17 cellular contexts compared by ENCODE assay signal in the genomic region with DNA sequence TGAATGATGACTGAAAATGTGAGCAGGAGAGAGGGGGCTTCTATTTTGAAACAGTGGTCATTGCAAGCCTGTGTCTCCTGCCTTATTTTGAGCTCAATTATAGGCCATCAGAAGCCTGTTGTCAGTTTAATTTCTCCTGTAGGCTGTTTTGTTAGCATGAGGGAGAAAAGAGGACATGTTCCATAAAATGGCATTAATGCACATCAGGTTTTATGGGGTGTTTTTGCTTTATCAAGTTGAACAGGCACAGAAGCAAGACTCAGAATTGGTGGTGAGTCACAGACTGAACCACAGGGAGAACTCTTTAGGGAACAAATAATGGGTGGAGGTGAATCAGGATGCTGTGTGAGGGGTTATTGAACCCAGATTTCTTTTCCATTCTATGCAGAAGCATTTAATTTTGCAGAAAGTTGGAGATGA.
DNase-seq lines count a peak whose midpoint lies in the region; ATAC-seq, FAIRE-seq and TF ChIP-seq lines count a peak whose summit lies in the region.
"Had no signal": no experiment of that assay in that cellular context is flagged by ENCODE, and none has a peak within 500 bp of the region (broad histone marks: within the 10 kb centered on the region; RNA-seq: fewer than 3 reads in every experiment).

No MANE protein-coding gene starts in this region.

- H3K23ac ChIP-seq in H9 (ENCODE audit: insufficient read length, low read depth, low read length): no peak overlapping the region

- H3K27ac ChIP-seq in smooth muscle cell (ENCODE audit: low read depth) (peak overlapping the region; percentile 74), H9 (ENCODE audit: insufficient read length, low read depth, low read length) (no peak overlapping the region), OCI-LY7 (ENCODE audit: low read depth, low read length, poor library complexity, severe bottlenecking) (no peak overlapping the region)
- H3K27ac ChIP-seq: BLaER1, psoas muscle had no signal

- no peak overlapping the region for H3K27ac Mint-ChIP-seq in H9
- H3K27ac Mint-ChIP-seq: activated naive CD8-positive, alpha-beta T cell treated with anti-CD3 and anti-CD28 coated beads, Interleukin-2, amount 10 ng/mL, durations not matched to agents 7 days and 5 days had no signal

- no peaks in the 10 kb centered on the region for H3K9me3 Mint-ChIP-seq in H9
- H3K9me3 Mint-ChIP-seq: activated naive CD8-positive, alpha-beta T cell treated with anti-CD3 and anti-CD28 coated beads, Interleukin-2, amount 10 ng/mL, durations not matched to agents 7 days and 5 days had no signal

- H3K36me3 Mint-ChIP-seq in H9 (ENCODE audit: insufficient read depth in 1 of 3, low read depth in 3 of 3): no peaks in the 10 kb centered on the region
- H3K36me3 Mint-ChIP-seq: activated naive CD8-positive, alpha-beta T cell treated with anti-CD3 and anti-CD28 coated beads, Interleukin-2, amount 10 ng/mL, durations not matched to agents 7 days and 5 days had no signal

- H4K91ac ChIP-seq in H9 (ENCODE audit: insufficient read length, low read depth, low read length): no peak overlapping the region

- no peak overlapping the region for H4K5ac ChIP-seq in H9 (ENCODE audit: insufficient read length, low read depth, low read length)

- no peaks in the 10 kb centered on the region for H3K79me1 ChIP-seq in H9 (ENCODE audit: insufficient read depth, low read depth, low read length, poor library complexity, severe bottlenecking)

- TF ChIP-seq POLR2A in H54 (IDR thresholded peaks at IDR 0.05; ENCODE audit: low read depth, low read length): no peak

- H3K36me3 ChIP-seq in adipocyte (ENCODE audit: control insufficient read depth, insufficient read depth, low read length, severe bottlenecking) (peaks cover 67% of the 10 kb centered on the region), smooth muscle cell (ENCODE audit: low read depth) (no peaks in the 10 kb centered on the region), OCI-LY7 (ENCODE audit: insufficient read depth, low read length) (no peaks in the 10 kb centered on the region)
- H3K36me3 ChIP-seq: BLaER1 had no signal

- H3F3A ChIP-seq in smooth muscle cell (ENCODE audit: low read depth): peaks cover 41% of the 10 kb centered on the region

- H3K9me2 ChIP-seq in OCI-LY7 (ENCODE audit: insufficient read depth, low read length): no peaks in the 10 kb centered on the region

- no peak for ATAC-seq in GM19023 (IDR thresholded peaks at IDR 0.05; ENCODE audit: unreplicated experiment)
- ATAC-seq in Right ventricle myocardium inferior: no peak
- ATAC-seq: left colon, psoas muscle had no signal

- no peak overlapping the region for H3K4me3 Mint-ChIP-seq in H9
- H3K4me3 Mint-ChIP-seq: activated naive CD8-positive, alpha-beta T cell treated with anti-CD3 and anti-CD28 coated beads, Interleukin-2, amount 10 ng/mL, durations not matched to agents 7 days and 5 days had no signal

- TF ChIP-seq CTCF in fibroblast of the aortic adventitia (IDR thresholded peaks at IDR 0.05; ENCODE audit: insufficient read depth, low read length) (no peak), smooth muscle cell (IDR thresholded peaks at IDR 0.05; ENCODE audit: borderline replicate concordance, insufficient read depth, poor library complexity, severe bottlenecking) (no peak), H9 (conservative IDR thresholded peaks at IDR 0.05) (no peak), OCI-LY7 (conservative IDR thresholded peaks at IDR 0.05; ENCODE audit: low read length) (no peak)

- no peak overlapping the region for H2BK12ac ChIP-seq in H9 (ENCODE audit: insufficient read length, low read depth, low read length)

- H4K8ac ChIP-seq in H9 (replicated peaks; ENCODE audit: insufficient read length, low read depth, low read length): no peak overlapping the region

- H2BK15ac ChIP-seq in H9 (ENCODE audit: low read depth, low read length): no peak overlapping the region

- CTCF ChIA-PET in OCI-LY7 (lab: Charles Lee; ENCODE audit: unreplicated experiment): no interaction called here

- no peak overlapping the region for H3K18ac ChIP-seq in H9 (ENCODE audit: insufficient read length, low read depth, low read length)

- H2BK120ac ChIP-seq in H9 (ENCODE audit: low read depth, low read length, poor library complexity, severe bottlenecking): no peak overlapping the region

- H3K27me3 ChIP-seq in adipocyte (replicated peaks; ENCODE audit: control insufficient read depth, insufficient read depth, low read length) (no peaks in the 10 kb centered on the region), smooth muscle cell (ENCODE audit: low read depth) (no peaks in the 10 kb centered on the region), H9 (ENCODE audit: insufficient read depth, low read length) (no peaks in the 10 kb centered on the region)
- H3K27me3 ChIP-seq: BLaER1 had no signal

- H3K4me1 ChIP-seq in adipocyte (ENCODE audit: control insufficient read depth, insufficient read depth, low read length): peaks cover 54% of the 10 kb centered on the region
- H3K4me1 ChIP-seq in smooth muscle cell (ENCODE audit: low read depth): peaks cover 25% of the 10 kb centered on the region
- H3K4me1 ChIP-seq in H9 (ENCODE audit: insufficient read depth, low read length): peaks cover 2% of the 10 kb centered on the region; the same call in 1 of the 2 replicates
- no peaks in the 10 kb centered on the region for H3K4me1 ChIP-seq in OCI-LY7 (ENCODE audit: insufficient read depth, low read length, poor library complexity, severe bottlenecking)
- H3K4me1 ChIP-seq: BLaER1 had no signal

- no peak overlapping the region for H2BK20ac ChIP-seq in H9 (ENCODE audit: low read depth, low read length, poor library complexity, severe bottlenecking)

- peaks cover 10 to 26% of the 10 kb centered on the region in 2 experiments for H3K4me1 Mint-ChIP-seq in H9
- H3K4me1 Mint-ChIP-seq: activated naive CD8-positive, alpha-beta T cell treated with anti-CD3 and anti-CD28 coated beads, Interleukin-2, amount 10 ng/mL, durations not matched to agents 7 days and 5 days had no signal

- H2AFZ ChIP-seq in smooth muscle cell (ENCODE audit: low read depth) (no peak overlapping the region), H9 (ENCODE audit: low read length) (no peak overlapping the region), OCI-LY7 (ENCODE audit: low read length) (no peak overlapping the region)

- peak overlapping the region; percentile 68 for H3K4me2 ChIP-seq in smooth muscle cell
- no peak overlapping the region for H3K4me2 ChIP-seq in H9 (ENCODE audit: insufficient read depth, insufficient read length, low read length)
- H3K4me2 ChIP-seq in OCI-LY7 (ENCODE audit: low read length): no peak overlapping the region
- H3K4me2 ChIP-seq: BLaER1 had no signal

- intact Hi-C loops in Right ventricle myocardium inferior (cut with DNase I) (loop anchor here (5.0 to 10.0 kb wide), 2 partner anchors 94 to 172 kb away; no protein-coding TSS in a partner anchor), OCI-LY7 (cut with micrococcal nuclease; ENCODE audit: unreplicated experiment) (no loop called here)

- POLR2A ChIA-PET in OCI-LY7 (lab: Charles Lee): no interaction called here

- FAIRE-seq in H54 (lab: Jason Lieb, UNC): no peak
- FAIRE-seq: endothelial cell of umbilical vein had no signal

- no TSS peak for BruUV-seq in OCI-LY7 (replicated peaks; lab: Mats Ljungman, UMichigan)

- H3K56ac ChIP-seq in H9 (ENCODE audit: insufficient read length, low read depth, low read length): no peak overlapping the region

- H3K27me3 Mint-ChIP-seq in H9 (ENCODE audit: low read depth): no peaks in the 10 kb centered on the region
- H3K27me3 Mint-ChIP-seq: activated naive CD8-positive, alpha-beta T cell treated with anti-CD3 and anti-CD28 coated beads, Interleukin-2, amount 10 ng/mL, durations not matched to agents 7 days and 5 days had no signal

- no peaks in the 10 kb centered on the region for H4K20me1 ChIP-seq in smooth muscle cell (ENCODE audit: low read depth)
- H4K20me1 ChIP-seq in H9 (ENCODE audit: control insufficient read depth, insufficient read depth, insufficient read length): no peaks in the 10 kb centered on the region
- no peaks in the 10 kb centered on the region for H4K20me1 ChIP-seq in OCI-LY7 (ENCODE audit: insufficient read depth, low read length)
- H4K20me1 ChIP-seq: BLaER1 had no signal

- H3K4me3 ChIP-seq in adipocyte (ENCODE audit: low read length): no peak overlapping the region
- no peak overlapping the region for H3K4me3 ChIP-seq in fibroblast of the aortic adventitia (ENCODE audit: low read depth, low read length)
- no peak overlapping the region for H3K4me3 ChIP-seq in smooth muscle cell
- H3K4me3 ChIP-seq in OCI-LY7 (ENCODE audit: low read depth, low read length, poor library complexity, severe bottlenecking): no peak overlapping the region
- H3K4me3 ChIP-seq: BLaER1, psoas muscle had no signal

- no peak overlapping the region for H3K14ac ChIP-seq in H9 (ENCODE audit: insufficient read depth, low read length)

- H3K9ac ChIP-seq in adipocyte (ENCODE audit: low read length) (no peak overlapping the region), smooth muscle cell (ENCODE audit: low read depth) (no peak overlapping the region), H9 (ENCODE audit: extremely low read depth, insufficient read length, low read length) (no peak overlapping the region)
- H3K9ac ChIP-seq: BLaER1 had no signal

- H3T11ph ChIP-seq in H9 (ENCODE audit: low read length): no peak overlapping the region

- H3K9me3 ChIP-seq in adipocyte (ENCODE audit: control insufficient read depth, low read length) (no peaks in the 10 kb centered on the region), smooth muscle cell (replicated peaks; ENCODE audit: low read depth) (no peaks in the 10 kb centered on the region), H9 (ENCODE audit: control insufficient read depth, low read depth, low read length) (no peaks in the 10 kb centered on the region), OCI-LY7 (ENCODE audit: low read length) (no peaks in the 10 kb centered on the region)
- H3K9me3 ChIP-seq: BLaER1, psoas muscle had no signal

- H3K23me2 ChIP-seq in H9 (ENCODE audit: insufficient read length, low read depth, low read length, poor library complexity, severe bottlenecking): no peaks in the 10 kb centered on the region

- no peak overlapping the region for H2AK5ac ChIP-seq in H9 (ENCODE audit: insufficient read length, low read length)

- H3K4ac ChIP-seq in H9 (ENCODE audit: low read depth, low read length): no peak overlapping the region

- no peak overlapping the region for H2BK5ac ChIP-seq in H9 (ENCODE audit: insufficient read length, low read length)

- DNase-seq in H54 (ENCODE audit: insufficient read length, low spot score): peak; percentile 15
- DNase-seq in adipocyte (ENCODE audit: low read depth): peak; percentile 48
- peak; percentile 63 for DNase-seq in fibroblast of the aortic adventitia (ENCODE audit: low read depth)
- DNase-seq in smooth muscle cell (lab: John Stamatoyannopoulos, UW; ENCODE audit: unreplicated experiment): no peak
- no peak for DNase-seq in H9
- DNase-seq in Right ventricle myocardium inferior (ENCODE audit: missing footprints): no peak
- no peak for DNase-seq in OCI-LY7 (ENCODE audit: low spot score)
- DNase-seq: activated CD4-positive, alpha-beta T cell treated with anti-CD3 and anti-CD28 coated beads, Interleukin-2, amount 50 U/mL, for 1 hour; activated naive CD8-positive, alpha-beta T cell treated with anti-CD3 and anti-CD28 coated beads, Interleukin-2, amount 10 ng/mL, durations not matched to agents 7 days and 5 days; activated T-cell treated with anti-CD3 and anti-CD28 coated beads, Interleukin-2, amount 50 U/mL, for 48 hours; left colon; NCI-H1930; NCI-H524; psoas muscle had no signal

- H3K79me2 ChIP-seq in smooth muscle cell (ENCODE audit: low read depth) (no peaks in the 10 kb centered on the region), H9 (ENCODE audit: insufficient read depth, low read length) (no peaks in the 10 kb centered on the region), OCI-LY7 (ENCODE audit: insufficient read depth, low read depth, low read length) (no peaks in the 10 kb centered on the region)

Comparison
In these comparisons a context has a peak if more than half of its experiments do, and no peak if none do; other contexts are left out.
1. DNase-seq: peak in H54 (single experiment), adipocyte (single experiment) and fibroblast of the aortic adventitia (single experiment); none in smooth muscle cell (single experiment), H9 (single experiment), Right ventricle myocardium inferior (single experiment) and OCI-LY7 (single experiment).